In the genomic region with DNA sequence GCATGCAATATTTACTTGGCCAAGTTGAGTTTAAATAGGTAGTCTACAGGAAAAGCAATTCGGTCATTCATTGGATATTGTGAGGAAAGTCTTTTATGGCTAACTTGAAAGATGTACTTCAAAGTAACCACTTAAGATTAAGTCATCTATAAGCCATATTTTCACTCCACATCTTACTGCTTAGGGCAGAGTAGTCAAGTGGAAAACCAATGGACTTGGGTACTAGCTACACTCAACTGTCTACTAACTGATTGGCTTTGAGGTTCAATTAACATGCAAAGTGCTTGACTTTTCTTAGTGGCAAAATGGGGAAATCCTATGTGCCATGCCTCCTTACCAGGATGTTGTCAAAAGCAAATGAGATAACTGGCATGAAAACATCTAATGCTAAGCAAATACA, we compare ENCODE assay signal across 19 cellular contexts. TPM values are rescaled to one million over a fixed set of nuclear protein-coding genes. Genes with fewer than 3 reads are reported as not detected.
DNase-seq lines count a peak whose midpoint lies in the region; ATAC-seq, FAIRE-seq and TF ChIP-seq lines count a peak whose summit lies in the region.
"Had no signal": no experiment of that assay in that cellular context is flagged by ENCODE, and none has a peak within 500 bp of the region (broad histone marks: within the 10 kb centered on the region; RNA-seq: fewer than 3 reads in every experiment).

No MANE protein-coding gene starts in this region.

- H3F3A ChIP-seq in PC-9 (ENCODE audit: insufficient read depth, low read depth), result peaks cover 20% of the 10 kb centered on the region; the same call in 1 of the 2 replicates

- no peak overlapping the region for H4K5ac ChIP-seq in H9 (ENCODE audit: insufficient read length, low read depth, low read length)

- CTCF ChIA-PET in GM12878 (lab: Yijun Ruan, JAX) (interaction anchor here (0.7 to 5.7 kb wide), 6 partner anchors 12 to 65 kb away, joined by 4 to 35 read pairs (median 4); no protein-coding TSS in a partner anchor), PC-9 (lab: Charles Lee) (no interaction called here)

- H3K4me2 ChIP-seq in GM12878 (ENCODE audit: control insufficient read depth, insufficient read depth) (no peak overlapping the region), PC-9 (no peak overlapping the region), H9 (ENCODE audit: insufficient read depth, insufficient read length, low read length) (no peak overlapping the region)

- TF ChIP-seq POLR2A in GM12878 (IDR thresholded peaks at IDR 0.05; ENCODE audit: low read depth, low read length) (no peak), spleen (IDR thresholded peaks at IDR 0.05) (no peak)

- no peak overlapping the region for H2BK20ac ChIP-seq in H9 (ENCODE audit: low read depth, low read length, poor library complexity, severe bottlenecking)

- H3K9me3 ChIP-seq in GM12878 (replicated peaks; ENCODE audit: control insufficient read depth, insufficient read depth, low read length) (no peaks in the 10 kb centered on the region), spleen (no peaks in the 10 kb centered on the region), PC-9 (ENCODE audit: insufficient read depth, low read depth) (peaks cover 7% of the 10 kb centered on the region; the same call in 1 of the 2 replicates), H9 (ENCODE audit: control insufficient read depth, low read depth, low read length) (no peaks in the 10 kb centered on the region)

- TF ChIP-seq CTCF in GM12878 (IDR thresholded peaks at IDR 0.05 in 2 of 3, conservative IDR thresholded peaks at IDR 0.05 in 1 of 3; ENCODE audit: control insufficient read depth in 2 of 3, extremely low read depth in 1 of 3, insufficient read depth in 1 of 3, low read depth in 3 of 3, low read length in 3 of 3) (no peak), spleen (IDR thresholded peaks at IDR 0.05 in 8 of 11, conservative IDR thresholded peaks at IDR 0.05 in 3 of 11) (no peak), PC-9 (conservative IDR thresholded peaks at IDR 0.05) (no peak), H9 (conservative IDR thresholded peaks at IDR 0.05) (no peak)

- no peak overlapping the region for H3K18ac ChIP-seq in H9 (ENCODE audit: insufficient read length, low read depth, low read length)

- no peaks in the 10 kb centered on the region for H3K4me1 Mint-ChIP-seq in H9
- H3K4me1 Mint-ChIP-seq: CD4-positive, CD25-positive, alpha-beta regulatory T cell had no signal

- ATAC-seq in GM18907 (IDR thresholded peaks at IDR 0.05; ENCODE audit: unreplicated experiment), result peak; percentile 38
- peak; percentile 35 for ATAC-seq in HG02981 (IDR thresholded peaks at IDR 0.05; ENCODE audit: unreplicated experiment)
- ATAC-seq in GM12878, result peak; percentile 59

- H2BK12ac ChIP-seq in H9 (ENCODE audit: insufficient read length, low read depth, low read length), result no peak overlapping the region

- H3K27ac ChIP-seq in GM12878 (ENCODE audit: control insufficient read depth, insufficient read depth) (no peak overlapping the region), spleen (peak overlapping the region in 5 of 8 donors; percentile 40 to 78 (median 64)), PC-9 (no peak overlapping the region), H9 (ENCODE audit: insufficient read length, low read depth, low read length) (no peak overlapping the region)

- H4K91ac ChIP-seq in H9 (ENCODE audit: insufficient read length, low read depth, low read length), result no peak overlapping the region

- H3K56ac ChIP-seq in H9 (ENCODE audit: insufficient read length, low read depth, low read length), result no peak overlapping the region

- H3K4me3 ChIP-seq in GM12878 (no peak overlapping the region), spleen (no peak overlapping the region), PC-9 (no peak overlapping the region)
- H3K4me3 ChIP-seq: SK-N-MC had no signal

- RAD21 ChIA-PET in GM12878 (lab: Charles Lee; ENCODE audit: unreplicated experiment), result interaction anchor here (2.0 kb wide), 1 partner anchor 49 kb away, joined by 13 read pairs; no protein-coding TSS in a partner anchor

- no peak overlapping the region for H2AK5ac ChIP-seq in H9 (ENCODE audit: insufficient read length, low read length)

- H3K36me3 ChIP-seq in GM12878 (ENCODE audit: control insufficient read depth in 2 of 2, insufficient read depth in 2 of 2, low read length in 1 of 2) (no peaks in the 10 kb centered on the region), spleen (no peaks in the 10 kb centered on the region), PC-9 (ENCODE audit: low read depth) (no peaks in the 10 kb centered on the region)

- no peak overlapping the region for H2BK15ac ChIP-seq in H9 (ENCODE audit: low read depth, low read length)

- TF ChIP-seq EP300 in GM12878 (IDR thresholded peaks at IDR 0.05; ENCODE audit: borderline replicate concordance in 1 of 2, control insufficient read depth in 1 of 2, low read depth in 2 of 2, low read length in 2 of 2), result no peak

- no peaks in the 10 kb centered on the region for H4K20me1 ChIP-seq in GM12878 (ENCODE audit: control insufficient read depth, insufficient read depth)
- no peaks in the 10 kb centered on the region for H4K20me1 ChIP-seq in PC-9 (ENCODE audit: insufficient read depth)
- H4K20me1 ChIP-seq in H9 (ENCODE audit: control insufficient read depth, insufficient read depth, insufficient read length), result no peaks in the 10 kb centered on the region

- no peaks in the 10 kb centered on the region for H3K36me3 Mint-ChIP-seq in H9 (ENCODE audit: insufficient read depth in 1 of 3, low read depth in 3 of 3)
- H3K36me3 Mint-ChIP-seq: CD4-positive, CD25-positive, alpha-beta regulatory T cell had no signal

- H3K27ac Mint-ChIP-seq in H9, result no peak overlapping the region
- H3K27ac Mint-ChIP-seq: B cell; CD4-positive, CD25-positive, alpha-beta regulatory T cell had no signal

- FAIRE-seq in GM12878 (lab: Jason Lieb, UNC), result peak; percentile 59
- FAIRE-seq: H1 had no signal

- DNase-seq in GM12878 (ENCODE audit: low read depth, low spot score), result no peak
- DNase-seq in spleen, result no peak
- DNase-seq in PC-9, result no peak
- no peak for DNase-seq in NCI-H748 (lab: John Stamatoyannopoulos, UW; ENCODE audit: unreplicated experiment)
- DNase-seq in H9, result no peak
- DNase-seq: CD4-positive, CD25-positive, alpha-beta regulatory T cell; DMS53; MV-4-11; NCI-H1417 treated with DMSO at 0.1 percent for 48 hours; NCI-H1930; NCI-H2171; NCI-H446; NCI-H774; T-helper 1 cell had no signal

- H3K9me2 ChIP-seq in PC-9 (ENCODE audit: insufficient read depth), result no peaks in the 10 kb centered on the region

- H4K8ac ChIP-seq in H9 (replicated peaks; ENCODE audit: insufficient read length, low read depth, low read length), result no peak overlapping the region

- BruUV-seq in GM12878 (replicated peaks; lab: Mats Ljungman, UMichigan), result no TSS peak
- no TSS peak for BruUV-seq in PC-9 (replicated peaks; lab: Mats Ljungman, UMichigan)

- no peaks in the 10 kb centered on the region for H3K79me1 ChIP-seq in H9 (ENCODE audit: insufficient read depth, low read depth, low read length, poor library complexity, severe bottlenecking)

- 4% methylated on average over 1 of the region's 1 CpG for WGBS in GM12878 (ENCODE audit: insufficient coverage, insufficient replicate concordance, low lambda C conversion rate, missing lambda C conversion rate)
- WGBS in spleen, 5 donors, result 70 to 82% (median 78%) methylated on average over 1 of the region's 1 CpG
- WGBS in H9 (ENCODE audit: extremely low coverage, insufficient read length, low lambda C conversion rate), result no CpG with 5 or more reads among the region's 1 CpG

- H3K4ac ChIP-seq in H9 (ENCODE audit: low read depth, low read length), result no peak overlapping the region

- no peaks in the 10 kb centered on the region for H3K79me2 ChIP-seq in GM12878 (ENCODE audit: control insufficient read depth, insufficient read depth, low read length)
- H3K79me2 ChIP-seq in PC-9 (ENCODE audit: low read depth), result no peaks in the 10 kb centered on the region
- no peaks in the 10 kb centered on the region for H3K79me2 ChIP-seq in H9 (ENCODE audit: insufficient read depth, low read length)

- H3K27me3 Mint-ChIP-seq in H9 (ENCODE audit: low read depth), result no peaks in the 10 kb centered on the region

- H3T11ph ChIP-seq in H9 (ENCODE audit: low read length), result no peak overlapping the region

- H3K23ac ChIP-seq in H9 (ENCODE audit: insufficient read length, low read depth, low read length), result no peak overlapping the region

- no peak overlapping the region for H2BK120ac ChIP-seq in H9 (ENCODE audit: low read depth, low read length, poor library complexity, severe bottlenecking)

- no peak overlapping the region for H3K9ac ChIP-seq in GM12878 (ENCODE audit: control insufficient read depth, insufficient read depth, low read length)
- no peak overlapping the region for H3K9ac ChIP-seq in H9 (ENCODE audit: extremely low read depth, insufficient read length, low read length)

- H3K4me3 Mint-ChIP-seq in H9, result no peak overlapping the region
- H3K4me3 Mint-ChIP-seq: B cell; CD4-positive, CD25-positive, alpha-beta regulatory T cell had no signal

- POLR2A ChIA-PET in GM12878 (lab: Charles Lee), result no interaction called here
- POLR2A ChIA-PET in PC-9 (lab: Charles Lee; ENCODE audit: unreplicated experiment), result no interaction called here

- no peaks in the 10 kb centered on the region for H3K27me3 ChIP-seq in GM12878 (replicated peaks in 1 of 2; ENCODE audit: control insufficient read depth in 2 of 2, insufficient read depth in 2 of 2, low read length in 1 of 2)
- H3K27me3 ChIP-seq in spleen (replicated peaks in 1 of 7), result no peaks in the 10 kb centered on the region
- H3K27me3 ChIP-seq in PC-9 (ENCODE audit: insufficient read depth, low read depth), result no peaks in the 10 kb centered on the region
- H3K27me3 ChIP-seq in H9 (ENCODE audit: insufficient read depth, low read length), result no peaks in the 10 kb centered on the region

- H3K9me3 Mint-ChIP-seq in H9, result peaks cover 0 to 3% of the 10 kb centered on the region in 2 experiments; a peak in 2 of 5 replicates
- H3K9me3 Mint-ChIP-seq: CD4-positive, CD25-positive, alpha-beta regulatory T cell had no signal

- intact Hi-C loops in GM12878 (cut with micrococcal nuclease; ENCODE audit: unreplicated experiment) (loop anchor here (2.0 kb wide), 2 partner anchors 27 to 259 kb away; no protein-coding TSS in a partner anchor), spleen (cut with DNase I; ENCODE audit: low total_unique reads) (no loop called here), PC-9 (cut with micrococcal nuclease; ENCODE audit: unreplicated experiment) (no loop called here)

- TF ChIP-seq RAD21 in GM12878 (IDR thresholded peaks at IDR 0.05; ENCODE audit: insufficient read depth, low read depth, low read length), result no peak

- H3K23me2 ChIP-seq in H9 (ENCODE audit: insufficient read length, low read depth, low read length, poor library complexity, severe bottlenecking), result no peaks in the 10 kb centered on the region

- H2BK5ac ChIP-seq in H9 (ENCODE audit: insufficient read length, low read length), result no peak overlapping the region

- H2AFZ ChIP-seq in GM12878 (ENCODE audit: control insufficient read depth, low read depth, low read length) (no peak overlapping the region), PC-9 (no peak overlapping the region), H9 (ENCODE audit: low read length) (no peak overlapping the region)

- no peak overlapping the region for H3K14ac ChIP-seq in H9 (ENCODE audit: insufficient read depth, low read length)

- in situ Hi-C loops in GM12878 (cut with MboI), result no loop called here

- SMC1A ChIA-PET in GM12878 (lab: Charles Lee; ENCODE audit: uncharacterized antibody, unreplicated experiment), result interaction anchor here (2.1 to 2.9 kb wide), 2 partner anchors 11 to 49 kb away, joined by 9 to 13 read pairs; no protein-coding TSS in a partner anchor

- H3K4me1 ChIP-seq in GM12878 (ENCODE audit: control insufficient read depth, insufficient read depth, low read length) (peaks cover 25% of the 10 kb centered on the region), spleen (peaks cover 5 to 37% (median 31%) of the 10 kb centered on the region in 6 donors), PC-9 (replicated peaks; ENCODE audit: insufficient read depth) (peaks cover 27% of the 10 kb centered on the region), H9 (ENCODE audit: insufficient read depth, low read length) (no peaks in the 10 kb centered on the region)

RNA-seq across cellular contexts. Expression of gene CAV1, which starts 51.0 kb away (rescaled TPM):
- total RNA-seq in GM12878 (2013; cell fraction: nucleolus; rRNA removed), result 2.3 and 2.4 TPM in 2 replicates
- total RNA-seq in GM12878 (2014; rRNA removed) (0.45 and 0.54 TPM in 2 replicates), GM12878 (2014; rRNA removed; fragmentation: Illumina TruSeq; extraction: Trizol) (0.55 and 0.63 TPM in 2 replicates), GM12878 (2021) (1.0 and 1.7 TPM in 2 replicates), spleen (100 to 1,000 TPM in 6 of 7 donors, 10 to 100 TPM in 1; 75.4 to 404 (median 241) TPM), PC-9 (2021) (850 and 1,077 TPM in 2 replicates), H9 (2021) (20.2 and 20.9 TPM in 2 replicates)
- 6.9 TPM for polyA plus RNA-seq in GM12878 (2011; ENCODE audit: low read depth)
- polyA plus RNA-seq in GM12878 (2011; rRNA removed) (17.5 and 26.5 TPM in 2 replicates), GM12878 (2014; fragmentation: Illumina TruSeq; extraction: Trizol) (0.59 and 2.1 TPM in 2 replicates), GM12878 (2014; fragmentation: Nextera tagmentation; extraction: Ambion mirVana) (1 to 10 TPM; 2.0 to 2.3 TPM), GM12878 (2014; rRNA removed) (0.60 and 0.89 TPM in 2 replicates), GM12878 (2016; fragmentation: Nextera tagmentation; extraction: Ambion mirVana) (1 to 10 TPM; 3.3 to 3.5 TPM), spleen (100 to 1,000 TPM in 1 of 3 donors, 10 to 100 TPM in 2; 26.8 to 124 (median 28.0) TPM)
- polyA plus RNA-seq in GM12878 (2011; cell fraction: cytosol; rRNA removed), result 26.8 and 41.9 TPM in 2 replicates
- 9.8 and 10.9 TPM in 2 replicates for polyA plus RNA-seq in GM12878 (2011; cell fraction: nucleus; rRNA removed)
- polyA plus RNA-seq in GM12878 (2012), result 4.2 and 11.5 TPM in 2 replicates
- polyA minus RNA-seq in GM12878 (2011; rRNA and poly(A)+ RNA removed), result 30.3 and 44.9 TPM in 2 replicates
- polyA minus RNA-seq in GM12878 (2011; cell fraction: cytosol; rRNA and poly(A)+ RNA removed), result 4.9 and 8.1 TPM in 2 replicates
- 8.3 and 12.1 TPM in 2 replicates for polyA minus RNA-seq in GM12878 (2011; cell fraction: nucleus; rRNA and poly(A)+ RNA removed)
- total RNA-seq: CD4-positive, CD25-positive, alpha-beta regulatory T cell had no signal

Comparison
In these comparisons a context has a peak if more than half of its experiments do, and no peak if none do; other contexts are left out.
1. H3K27ac ChIP-seq: peak in spleen (5 of 8); none in GM12878 (single experiment), PC-9 (single experiment) and H9 (single experiment).
2. Peak in every context shown above with its lines, with median percentiles within 50 percentile points of each other: ATAC-seq.